Comparison of ENCODE assay signal across 19 cellular contexts in the genomic region with DNA sequence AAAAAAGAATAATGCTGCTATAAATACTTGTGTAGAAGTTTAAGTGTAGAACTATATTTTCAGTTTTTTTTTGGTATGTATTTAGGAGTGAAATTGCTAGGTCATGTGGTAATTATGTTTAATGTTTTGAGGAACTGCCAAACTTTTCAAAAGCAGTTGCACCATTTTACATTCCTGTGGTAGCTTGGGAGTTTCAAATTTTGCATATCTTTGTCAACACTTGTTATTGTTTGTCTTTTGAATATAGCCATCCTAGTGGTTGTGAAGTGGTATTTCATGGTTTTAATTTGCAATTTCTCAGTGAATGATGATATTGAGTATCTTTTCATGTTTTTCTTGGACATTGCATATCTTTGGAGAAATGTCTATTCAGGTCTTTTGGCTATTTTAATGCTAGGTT. TPM values are rescaled to one million over a fixed set of nuclear protein-coding genes. Genes with fewer than 3 reads are reported as not detected.
A peak's percentile ranks its signal among the peaks of the same experiment; 100 is the strongest.
DNase-seq lines count a peak whose midpoint lies in the region; ATAC-seq and TF ChIP-seq lines count a peak whose summit lies in the region.
"Had no signal": no experiment of that assay in that cellular context is flagged by ENCODE, and none has a peak within 500 bp of the region (broad histone marks: within the 10 kb centered on the region; RNA-seq: fewer than 3 reads in every experiment).

No MANE protein-coding gene starts in this region.

- H2AFZ ChIP-seq in mesenchymal stem cell (ENCODE audit: low read depth, low read length) = no peak overlapping the region

- H3K27me3 ChIP-seq in mesenchymal stem cell (ENCODE audit: control insufficient read depth in 1 of 2, insufficient read depth in 1 of 2, low read length in 2 of 2) = no peaks in the 10 kb centered on the region
- H3K27me3 ChIP-seq: BLaER1 treated with 17β-estradiol and CSF1 and Interleukin-3, amounts not matched to agents 10 nM and 100 nM; brain microvascular endothelial cell; heart right ventricle; SJSA1 had no signal

- peaks cover 26 to 66% of the 10 kb centered on the region in 2 experiments for H3K36me3 ChIP-seq in mesenchymal stem cell (ENCODE audit: control insufficient read depth in 1 of 2, insufficient read depth in 2 of 2, low read depth in 1 of 2, low read length in 2 of 2)

- H3K4me1 ChIP-seq in mesenchymal stem cell (ENCODE audit: control insufficient read depth, insufficient read depth, low read depth, low read length) = peaks cover 2% of the 10 kb centered on the region
- H3K4me1 ChIP-seq: heart right ventricle, SJSA1 had no signal

- no peak overlapping the region for H2AK5ac ChIP-seq in mesenchymal stem cell (ENCODE audit: low read length, severe bottlenecking)

- H3K4me3 ChIP-seq in cardiac fibroblast (replicated peaks in 1 of 2; ENCODE audit: low read depth in 2 of 2, low read length in 2 of 2) (no peak overlapping the region), mesenchymal stem cell (ENCODE audit: insufficient read depth in 1 of 2, low read depth in 1 of 2, low read length in 2 of 2) (no peak overlapping the region)
- H3K4me3 ChIP-seq: BLaER1 treated with 17β-estradiol and CSF1 and Interleukin-3, amounts not matched to agents 10 nM and 100 nM; heart right ventricle; SJSA1 had no signal

- H4K91ac ChIP-seq in mesenchymal stem cell (ENCODE audit: low read length) = no peak overlapping the region

- H3K4me2 ChIP-seq in mesenchymal stem cell (ENCODE audit: low read length, poor library complexity, severe bottlenecking) = no peak overlapping the region
- H3K4me2 ChIP-seq: BLaER1 treated with 17β-estradiol and CSF1 and Interleukin-3, amounts not matched to agents 10 nM and 100 nM had no signal

- DNase-seq in EH (ENCODE audit: low read depth) (peak; percentile 38), HCEC 1CT (peak; percentile 24), cardiac fibroblast (ENCODE audit: low read depth in 2 of 2) (peak; percentile 57 to 71), mesenchymal stem cell (peak; percentile 30), NCI-H146 treated with DMSO at 0.1 percent for 48 hours (lab: John Stamatoyannopoulos, UW; ENCODE audit: unreplicated experiment) (no peak), T-helper 9 cell (no peak)
- DNase-seq: activated CD4-positive, CD25-positive, alpha-beta regulatory T cell treated with anti-CD3 and anti-CD28 coated beads, Interleukin-2, amount 50 U/mL, for 72 hours; brain microvascular endothelial cell; DMS 273 treated with DMSO at 0.1 percent for 48 hours; heart right ventricle; islet precursor cell; KG1; NCI-H526; OCI-M1; small intestine; T1000 had no signal

- H3K14ac ChIP-seq in mesenchymal stem cell (ENCODE audit: low read length in 2 of 2) = no peak overlapping the region

- H3K27ac ChIP-seq in mesenchymal stem cell (ENCODE audit: low read length, poor library complexity, severe bottlenecking) = no peak overlapping the region
- H3K27ac ChIP-seq: BLaER1 treated with 17β-estradiol and CSF1 and Interleukin-3, amounts not matched to agents 10 nM and 100 nM; brain microvascular endothelial cell; heart right ventricle; SJSA1 had no signal

- peaks cover 13% of the 10 kb centered on the region for H3K79me1 ChIP-seq in mesenchymal stem cell (replicated peaks; ENCODE audit: low read length, poor library complexity, severe bottlenecking)

- ATAC-seq in GM18858 (IDR thresholded peaks at IDR 0.05; ENCODE audit: unreplicated experiment) = no peak
- ATAC-seq: heart right ventricle had no signal

- TF ChIP-seq CTCF in cardiac fibroblast (IDR thresholded peaks at IDR 0.05; ENCODE audit: low read depth, low read length) = peak; percentile 2

- no peak overlapping the region for H2BK12ac ChIP-seq in mesenchymal stem cell (ENCODE audit: low read length in 2 of 2)

- no peak overlapping the region for H3K18ac ChIP-seq in mesenchymal stem cell (ENCODE audit: low read depth in 1 of 2, low read length in 2 of 2)

- H3K9me3 ChIP-seq in mesenchymal stem cell (ENCODE audit: control insufficient read depth, low read length) = no peaks in the 10 kb centered on the region
- H3K9me3 ChIP-seq: heart right ventricle, SJSA1 had no signal

- H3K4ac ChIP-seq in mesenchymal stem cell (ENCODE audit: low read depth in 1 of 2, low read length in 2 of 2) = no peak overlapping the region

- no peak overlapping the region for H4K8ac ChIP-seq in mesenchymal stem cell (ENCODE audit: low read length)

- no peak overlapping the region for H2BK5ac ChIP-seq in mesenchymal stem cell (ENCODE audit: low read depth, low read length, poor library complexity, severe bottlenecking)

- no peak overlapping the region for H2BK120ac ChIP-seq in mesenchymal stem cell (ENCODE audit: low read depth, low read length)

- no peak overlapping the region for H3K9ac ChIP-seq in mesenchymal stem cell (ENCODE audit: low read length)
- H3K9ac ChIP-seq: BLaER1 treated with 17β-estradiol and CSF1 and Interleukin-3, amounts not matched to agents 10 nM and 100 nM had no signal

- H3K23ac ChIP-seq in mesenchymal stem cell (ENCODE audit: low read length in 2 of 2) = no peak overlapping the region

- H2BK15ac ChIP-seq in mesenchymal stem cell (ENCODE audit: low read depth, poor library complexity, severe bottlenecking) = no peak overlapping the region

RNA-seq across cellular contexts. Expression of a gene that starts 30.4 kb away (rescaled TPM):
- 27.8 TPM for polyA plus RNA-seq in mesenchymal stem cell (2013, experiment 1 of 2)
- polyA plus RNA-seq in mesenchymal stem cell (2013, experiment 2 of 2) = 28.9 TPM

RNA-seq across cellular contexts. Expression of a gene that starts 30.7 kb away (rescaled TPM):
- polyA plus RNA-seq in mesenchymal stem cell (2013, experiment 1 of 2) = 119 TPM
- 118 TPM for polyA plus RNA-seq in mesenchymal stem cell (2013, experiment 2 of 2)

Comparison
In these comparisons a context has a peak if more than half of its experiments do, and no peak if none do; other contexts are left out.
1. DNase-seq: peak in EH (single experiment), HCEC 1CT (single experiment), cardiac fibroblast (2 of 2) and mesenchymal stem cell (single experiment); none in NCI-H146 treated with DMSO at 0.1 percent for 48 hours (single experiment) and T-helper 9 cell (single experiment).